ENCODE assay signal across 21 cellular contexts in the genomic region with DNA sequence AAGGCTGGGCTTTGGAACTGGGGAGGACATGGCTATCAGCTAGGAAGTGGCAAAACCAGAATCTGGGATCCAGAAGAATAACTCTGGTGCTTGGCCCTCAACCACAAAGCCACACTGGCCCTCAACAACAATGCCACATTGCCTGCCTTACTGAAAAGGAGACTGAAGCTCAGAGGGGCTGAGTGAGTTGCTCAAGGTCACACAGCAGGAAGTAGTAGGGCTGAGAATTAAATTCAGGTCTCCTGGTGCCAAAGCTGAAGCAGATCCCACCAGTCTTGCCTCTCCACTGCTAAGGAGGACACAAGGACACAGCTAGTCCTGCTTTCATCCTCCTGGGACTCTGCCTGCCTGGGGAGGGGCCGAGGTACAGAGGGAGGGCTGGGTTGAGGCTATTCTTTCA. TPM values are rescaled to one million over a fixed set of nuclear protein-coding genes. Genes with fewer than 3 reads are reported as not detected.
DNase-seq lines count a peak whose midpoint lies in the region; ATAC-seq, FAIRE-seq and TF ChIP-seq lines count a peak whose summit lies in the region.
"Had no signal": no experiment of that assay in that cellular context is flagged by ENCODE, and none has a peak within 500 bp of the region (broad histone marks: within the 10 kb centered on the region; RNA-seq: fewer than 3 reads in every experiment).

No MANE protein-coding gene starts in this region.

- peak overlapping the region; percentile 23 for H4K91ac ChIP-seq in H1 (replicated peaks; ENCODE audit: insufficient read length, low read length)
- no peak overlapping the region for H4K91ac ChIP-seq in neuronal stem cell (ENCODE audit: low read depth, low read length, poor library complexity)

- H2AFZ ChIP-seq in K562 (ENCODE audit: low read depth, low read length) (no peak overlapping the region), H1 (ENCODE audit: low read length) (no peak overlapping the region), neuronal stem cell (ENCODE audit: low read length) (no peak overlapping the region), Karpas-422 (ENCODE audit: low read length) (no peak overlapping the region)

- H3K4me3 ChIP-seq in cardiac muscle cell (no peak overlapping the region), right atrium auricular region (no peak overlapping the region), K562 (no peak overlapping the region), H1 (ENCODE audit: extremely low read depth in 1 of 4, insufficient read depth in 2 of 4, low read depth in 3 of 4, low read length in 4 of 4) (no peak overlapping the region), neuronal stem cell (ENCODE audit: low read length in 2 of 2) (no peak overlapping the region), Karpas-422 (ENCODE audit: low read length) (no peak overlapping the region)
- H3K4me3 ChIP-seq: GM23338, HAP-1 had no signal

- in situ Hi-C loops in K562 (cut with MboI): no loop called here

- POLR2A ChIA-PET in K562 (lab: Yijun Ruan, JAX): interaction anchor here (0.6 to 1.7 kb wide), 4 partner anchors 9 to 1554 kb away, joined by 3 to 4 read pairs (median 4); no protein-coding TSS in a partner anchor
- POLR2A ChIA-PET in H1 (lab: Charles Lee; ENCODE audit: partially characterized antibody): interaction anchor here (1.0 to 2.4 kb wide), 4 partner anchors 10 to 113 kb away, joined by 3 to 8 read pairs (median 4); no protein-coding TSS in a partner anchor

- H3K9ac ChIP-seq in K562 (ENCODE audit: insufficient read depth in 1 of 2, low read depth in 2 of 2, low read length in 2 of 2) (no peak overlapping the region), H1 (replicated peaks in 1 of 4; ENCODE audit: extremely low read depth in 1 of 4, low read depth in 3 of 4, low read length in 3 of 4) (no peak overlapping the region), neuronal stem cell (ENCODE audit: low read depth, low read length, poor library complexity) (no peak overlapping the region), Karpas-422 (ENCODE audit: low read length) (no peak overlapping the region)

- H3K18ac ChIP-seq in H1 (ENCODE audit: extremely low read depth, low read length): no peak overlapping the region
- no peak overlapping the region for H3K18ac ChIP-seq in neuronal stem cell (ENCODE audit: low read length)

- TF ChIP-seq RAD21 in K562 (CRISPR knock-in tag; conservative IDR thresholded peaks at IDR 0.05 in 1 of 2, IDR thresholded peaks at IDR 0.05 in 1 of 2): no peak
- no peak for TF ChIP-seq RAD21 in H1 (IDR thresholded peaks at IDR 0.05 in 1 of 2, conservative IDR thresholded peaks at IDR 0.05 in 1 of 2; ENCODE audit: low read depth in 2 of 2, low read length in 2 of 2)

- H4K8ac ChIP-seq in H1 (ENCODE audit: extremely low read depth, insufficient read depth, low read length) (no peak overlapping the region), neuronal stem cell (ENCODE audit: low read depth, low read length) (no peak overlapping the region)

- no peak for TF ChIP-seq CTCF in cardiac muscle cell (IDR thresholded peaks at IDR 0.05; ENCODE audit: low read depth, low read length)
- TF ChIP-seq CTCF in right atrium auricular region (IDR thresholded peaks at IDR 0.05): no peak
- no peak for TF ChIP-seq CTCF in K562 (IDR thresholded peaks at IDR 0.05 in 2 of 3, conservative IDR thresholded peaks at IDR 0.05 in 1 of 3; ENCODE audit: insufficient read depth in 2 of 3, low read depth in 1 of 3, low read length in 3 of 3)
- TF ChIP-seq CTCF in H1 (IDR thresholded peaks at IDR 0.05; ENCODE audit: control extremely low read depth in 1 of 3, insufficient read depth in 1 of 3, low read depth in 1 of 3, low read length in 3 of 3): no peak

- H4K20me1 ChIP-seq in K562 (replicated peaks; ENCODE audit: control insufficient read depth, insufficient read depth, low read length): no peaks in the 10 kb centered on the region
- no peaks in the 10 kb centered on the region for H4K20me1 ChIP-seq in H1 (replicated peaks in 1 of 2; ENCODE audit: control insufficient read depth in 1 of 2, insufficient read depth in 2 of 2, low read length in 2 of 2)
- no peaks in the 10 kb centered on the region for H4K20me1 ChIP-seq in Karpas-422 (ENCODE audit: insufficient read depth, low read depth, low read length)

- no peak overlapping the region; the same call in 1 of the 2 replicates for H2BK12ac ChIP-seq in H1 (ENCODE audit: low read depth, low read length)
- no peak overlapping the region for H2BK12ac ChIP-seq in neuronal stem cell (ENCODE audit: low read length)

- H3K9me3 ChIP-seq in cardiac muscle cell (ENCODE audit: low read depth) (no peaks in the 10 kb centered on the region), right atrium auricular region (no peaks in the 10 kb centered on the region), K562 (replicated peaks; ENCODE audit: control insufficient read depth, insufficient read depth, low read depth, low read length) (no peaks in the 10 kb centered on the region), H1 (ENCODE audit: insufficient read depth in 2 of 2, low read depth in 1 of 2, low read length in 1 of 2) (no peaks in the 10 kb centered on the region), neuronal stem cell (replicated peaks in 1 of 2; ENCODE audit: control insufficient read depth in 2 of 2, insufficient read depth in 1 of 2, low read depth in 1 of 2, low read length in 2 of 2) (no peaks in the 10 kb centered on the region), Karpas-422 (ENCODE audit: low read length) (no peaks in the 10 kb centered on the region)
- H3K9me3 ChIP-seq: HAP-1 had no signal

- H3K27ac ChIP-seq in cardiac muscle cell: peak overlapping the region; percentile 64
- H3K27ac ChIP-seq in right atrium auricular region: no peak overlapping the region
- H3K27ac ChIP-seq in K562 (ENCODE audit: extremely low read depth, low read depth, low read length): no peak overlapping the region
- no peak overlapping the region for H3K27ac ChIP-seq in H1 (ENCODE audit: low read depth, low read length)
- no peak overlapping the region for H3K27ac ChIP-seq in neuronal stem cell (replicated peaks; ENCODE audit: low read length)
- H3K27ac ChIP-seq in Karpas-422 (ENCODE audit: low read length): no peak overlapping the region

- peak overlapping the region; percentile 75; the same call in 1 of the 2 replicates for H2AK5ac ChIP-seq in H1 (ENCODE audit: low read depth, low read length)
- H2AK5ac ChIP-seq in neuronal stem cell (ENCODE audit: low read depth, low read length): peak overlapping the region; percentile 6

- no peak overlapping the region for H4K5ac ChIP-seq in H1 (ENCODE audit: insufficient read length, low read depth, low read length)

- WGBS in K562 (ENCODE audit: insufficient coverage, low coverage, missing lambda C conversion rate): 5% methylated on average over 1 of the region's 1 CpG
- WGBS in H1 (ENCODE audit: extremely low coverage in 1 of 2, insufficient coverage in 1 of 2, insufficient read length in 1 of 2, insufficient replicate concordance in 2 of 2, low coverage in 1 of 2, low lambda C conversion rate in 2 of 2, missing lambda C conversion rate in 1 of 2), 2 experiments: 93% methylated on average over 1 of the region's 1 CpG; no CpG with 5 or more reads in 1 of the 2 experiments
- WGBS in neuronal stem cell (ENCODE audit: extremely low coverage in 2 of 2, insufficient read length in 2 of 2, insufficient replicate concordance in 1 of 2), 2 donors: no CpG with 5 or more reads among the region's 1 CpG

- FAIRE-seq in K562 (lab: Jason Lieb, UNC) (no peak), H1 (lab: Jason Lieb, UNC) (no peak), GM19239 (lab: Jason Lieb, UNC) (no peak)
- FAIRE-seq: G401.6, GM12892, H54 had no signal

- no peak for DNase-seq in cardiac muscle cell (ENCODE audit: low read depth in 1 of 2, low spot score in 1 of 2)
- DNase-seq in right atrium auricular region (ENCODE audit: low spot score): no peak
- no peak for DNase-seq in K562 (ENCODE audit: extremely low read depth in 1 of 4, low spot score in 3 of 4)
- DNase-seq in H1 (ENCODE audit: low read depth in 1 of 2, low spot score in 2 of 2): no peak
- no peak for DNase-seq in neuronal stem cell (ENCODE audit: low spot score)
- no peak for DNase-seq in GM19239 (ENCODE audit: insufficient read length, low spot score)
- no peak for DNase-seq in Karpas-422
- DNase-seq in NCI-H526 treated with DMSO at 0.1 percent for 48 hours (lab: John Stamatoyannopoulos, UW): no peak
- DNase-seq: C1 segment of cervical spinal cord; Calu3; CD4-positive, alpha-beta memory T cell; COR-L47; DMS153; DND-41 had no signal

- intact Hi-C loops in K562 (cut with micrococcal nuclease): no loop called here

- H2BK20ac ChIP-seq in H1 (ENCODE audit: low read length): peak overlapping the region; percentile 3; the same call in 1 of the 2 replicates

- CTCF ChIA-PET in K562 (lab: Yijun Ruan, JAX; ENCODE audit: low intra/inter-chr PET ratio): no interaction called here
- CTCF ChIA-PET in H1 (lab: Charles Lee; ENCODE audit: partially characterized antibody): interaction anchor here (0.8 to 3.7 kb wide), 26 partner anchors 10 to 114 kb away, joined by 3 to 37 read pairs (median 5); a partner anchor contains a TSS

- H3K23me2 ChIP-seq in H1 (ENCODE audit: low read depth, low read length): no peaks in the 10 kb centered on the region

- no peaks in the 10 kb centered on the region for H3K9me1 ChIP-seq in K562 (ENCODE audit: control insufficient read depth, insufficient read depth, low read length)

- no peak overlapping the region for H2BK120ac ChIP-seq in H1 (replicated peaks; ENCODE audit: low read depth, low read length)
- H2BK120ac ChIP-seq in neuronal stem cell (ENCODE audit: low read depth, low read length): no peak overlapping the region

- H3K79me2 ChIP-seq in K562 (ENCODE audit: control insufficient read depth, insufficient read depth, low read length) (no peaks in the 10 kb centered on the region), H1 (ENCODE audit: control insufficient read depth in 1 of 2, insufficient read depth in 2 of 2, low read length in 2 of 2) (no peaks in the 10 kb centered on the region), Karpas-422 (ENCODE audit: low read length) (no peaks in the 10 kb centered on the region)

- peaks cover 17% of the 10 kb centered on the region for H3K4me1 ChIP-seq in cardiac muscle cell (ENCODE audit: low read depth)
- H3K4me1 ChIP-seq in right atrium auricular region: peaks cover 0 to 8% of the 10 kb centered on the region in 2 donors
- no peaks in the 10 kb centered on the region for H3K4me1 ChIP-seq in K562 (replicated peaks in 1 of 2; ENCODE audit: control insufficient read depth in 2 of 2, insufficient read depth in 2 of 2, low read length in 2 of 2)
- peaks cover 6 to 22% (median 9%) of the 10 kb centered on the region in 4 experiments for H3K4me1 ChIP-seq in H1 (replicated peaks in 1 of 4; ENCODE audit: control insufficient read depth in 3 of 4, insufficient read depth in 4 of 4, low read length in 3 of 4)
- no peaks in the 10 kb centered on the region for H3K4me1 ChIP-seq in neuronal stem cell (ENCODE audit: control insufficient read depth in 2 of 2, insufficient read depth in 1 of 2, low read depth in 1 of 2, low read length in 2 of 2)
- peaks cover 30% of the 10 kb centered on the region for H3K4me1 ChIP-seq in Karpas-422 (ENCODE audit: low read length)
- H3K4me1 ChIP-seq: HAP-1 had no signal

- H2BK5ac ChIP-seq in H1 (ENCODE audit: low read depth, low read length) (no peak overlapping the region), neuronal stem cell (ENCODE audit: low read length) (no peak overlapping the region)

- no peak for ATAC-seq in K562

- no peaks in the 10 kb centered on the region for H3K9me2 ChIP-seq in Karpas-422 (replicated peaks; ENCODE audit: insufficient read depth, low read length)

- H3K79me1 ChIP-seq in H1 (ENCODE audit: low read depth, low read length) (no peaks in the 10 kb centered on the region), neuronal stem cell (ENCODE audit: low read depth, low read length) (no peaks in the 10 kb centered on the region)

- H3K4me2 ChIP-seq in K562 (ENCODE audit: insufficient read depth, low read length) (no peak overlapping the region), H1 (ENCODE audit: insufficient read depth in 1 of 2, low read depth in 2 of 2, low read length in 2 of 2) (no peak overlapping the region), neuronal stem cell (ENCODE audit: insufficient read depth, low read length, poor library complexity, severe bottlenecking) (no peak overlapping the region), Karpas-422 (ENCODE audit: low read depth, low read length, poor library complexity, severe bottlenecking) (no peak overlapping the region)
- H3K4me2 ChIP-seq: GM23338 had no signal

- TF ChIP-seq POLR2A in K562 (conservative IDR thresholded peaks at IDR 0.05) (no peak), H1 (IDR thresholded peaks at IDR 0.05; ENCODE audit: control extremely low read depth in 1 of 2, low read depth in 2 of 2, low read length in 2 of 2) (no peak)

- H3K14ac ChIP-seq in H1 (ENCODE audit: insufficient read length) (no peak overlapping the region), neuronal stem cell (ENCODE audit: low read length) (no peak overlapping the region)

- no peak overlapping the region for H3K56ac ChIP-seq in H1 (replicated peaks; ENCODE audit: insufficient read length, low read depth, low read length)

- BruUV-seq in K562 (replicated peaks; lab: Mats Ljungman, UMichigan): no TSS peak

- H3K27me3 ChIP-seq in cardiac muscle cell (no peaks in the 10 kb centered on the region), right atrium auricular region (no peaks in the 10 kb centered on the region), K562 (ENCODE audit: control insufficient read depth in 2 of 2, insufficient read depth in 2 of 2, low read length in 2 of 2) (peaks cover 28 to 53% of the 10 kb centered on the region in 2 experiments; a peak in 4 of 5 replicates), H1 (replicated peaks in 1 of 4; ENCODE audit: control insufficient read depth in 3 of 4, extremely low read depth in 1 of 4, insufficient read depth in 3 of 4, low read length in 3 of 4) (peaks cover 0 to 3% (median 0%) of the 10 kb centered on the region in 4 experiments; a peak in 2 of 7 replicates), neuronal stem cell (ENCODE audit: control insufficient read depth in 3 of 3, insufficient read depth in 3 of 3, low read depth in 1 of 3, low read length in 3 of 3) (peaks cover 0 to 6% (median 0%) of the 10 kb centered on the region in 3 experiments), Karpas-422 (ENCODE audit: low read length) (peaks cover 2% of the 10 kb centered on the region; the same call in 1 of the 2 replicates)

- H3K23ac ChIP-seq in H1 (ENCODE audit: insufficient read length): peak overlapping the region; percentile 93
- H3K23ac ChIP-seq in neuronal stem cell (ENCODE audit: low read depth, low read length, poor library complexity): no peak overlapping the region

- H3K4ac ChIP-seq in H1 (replicated peaks; ENCODE audit: insufficient read length, low read depth, low read length) (no peak overlapping the region), neuronal stem cell (ENCODE audit: low read length) (no peak overlapping the region)

- H3K36me3 ChIP-seq in cardiac muscle cell (no peaks in the 10 kb centered on the region), right atrium auricular region (no peaks in the 10 kb centered on the region), K562 (ENCODE audit: control insufficient read depth, insufficient read depth, low read length) (no peaks in the 10 kb centered on the region), H1 (ENCODE audit: control insufficient read depth in 2 of 4, insufficient read depth in 4 of 4, low read length in 3 of 4) (no peaks in the 10 kb centered on the region), neuronal stem cell (replicated peaks in 1 of 2; ENCODE audit: control insufficient read depth in 2 of 2, insufficient read depth in 2 of 2, low read length in 2 of 2) (no peaks in the 10 kb centered on the region), Karpas-422 (ENCODE audit: insufficient read depth, low read length) (no peaks in the 10 kb centered on the region)
- H3K36me3 ChIP-seq: HAP-1 had no signal

- no peak for TF ChIP-seq EP300 in K562 (IDR thresholded peaks at IDR 0.05; ENCODE audit: low read length)
- no peak for TF ChIP-seq EP300 in H1 (IDR thresholded peaks at IDR 0.05; ENCODE audit: borderline replicate concordance in 1 of 2, low read depth in 2 of 2, low read length in 2 of 2)

- H2BK15ac ChIP-seq in H1 (ENCODE audit: low read length) (no peak overlapping the region), neuronal stem cell (ENCODE audit: low read length) (no peak overlapping the region)

RNA-seq across cellular contexts. Expression of a gene that starts 29.4 kb away (rescaled TPM):
- total RNA-seq in cardiac muscle cell (2.4 and 7.6 TPM in 2 replicates), right atrium auricular region (under 1 TPM; 0.43 to 0.70 TPM), K562 (2014; rRNA removed) (not detected in 2 replicates), K562 (2014; rRNA removed; fragmentation: Illumina TruSeq; extraction: Trizol) (not detected in 2 replicates), K562 (2015; rRNA removed; fragmentation: Illumina TruSeq; extraction: Trizol) (not detected in 2 replicates), K562 (2021) (not detected in 2 replicates)
- polyA plus RNA-seq in cardiac muscle cell (0.71 and 4.8 TPM in 2 replicates), K562 (2011; rRNA removed) (not detected in 2 replicates), K562 (2014; fragmentation: Illumina TruSeq; extraction: Trizol) (not detected in 2 replicates), K562 (2014; fragmentation: Nextera tagmentation; extraction: Ambion mirVana) (not detected), K562 (2014; rRNA removed) (not detected in 2 replicates), H1 (2011; rRNA removed) (0.76 and 0.85 TPM in 2 replicates)
- not detected in 2 replicates for total RNA-seq in K562 (2011; cell fraction: chromatin; rRNA removed; ENCODE audit: low replicate concordance)
- total RNA-seq in K562 (2011; cell fraction: nucleolus; rRNA removed): not detected in 2 replicates
- not detected in 2 replicates for total RNA-seq in K562 (2011; cell fraction: nucleoplasm; rRNA removed)
- not detected in 2 replicates for polyA plus RNA-seq in K562 (2011; cell fraction: cytosol; rRNA removed)
- not detected in 2 replicates for polyA plus RNA-seq in K562 (2011; cell fraction: nucleus; rRNA removed)
- polyA plus RNA-seq in K562 (2012): not detected in 2 replicates
- not detected in 2 replicates for polyA minus RNA-seq in K562 (2011; rRNA and poly(A)+ RNA removed)
- not detected in 2 replicates for polyA minus RNA-seq in K562 (2011; cell fraction: cytosol; rRNA and poly(A)+ RNA removed)
- not detected in 2 replicates for polyA minus RNA-seq in K562 (2011; cell fraction: nucleus; rRNA and poly(A)+ RNA removed)
- total RNA-seq in H1 (2021; fragmentation: NEBNext Ultra II Directional; extraction: Animal tissue kit (Norgen Biotek cat#: 25700)): 1.2 and 1.3 TPM in 2 replicates
- 1.1 TPM for polyA plus RNA-seq in H1 (2011; cell fraction: cytosol; rRNA removed)
- polyA plus RNA-seq in H1 (2011; cell fraction: nucleus; rRNA removed): 3.4 TPM
- polyA plus RNA-seq in H1 (2012, experiment 1 of 2): 0.66 to 0.97 TPM (median 0.83 TPM) in 4 replicates
- 0.45 TPM for polyA plus RNA-seq in H1 (2012, experiment 2 of 2)
- polyA plus RNA-seq in H1 (2013, experiment 1 of 2): 0.55 TPM
- polyA plus RNA-seq in H1 (2013, experiment 2 of 2): 0.53 TPM
- polyA minus RNA-seq in H1 (2011; rRNA and poly(A)+ RNA removed): 0.61 and 0.66 TPM in 2 replicates
- 0.15 TPM for polyA minus RNA-seq in H1 (2011; cell fraction: cytosol; rRNA and poly(A)+ RNA removed)
- 1.00 TPM for polyA minus RNA-seq in H1 (2011; cell fraction: nucleus; rRNA and poly(A)+ RNA removed)
- 0.25 TPM for polyA plus RNA-seq in neuronal stem cell (2013, experiment 1 of 2)
- polyA plus RNA-seq in neuronal stem cell (2013, experiment 2 of 2): 0.28 TPM
- total RNA-seq in Karpas-422 (2014; rRNA removed; shearing (Covaris generic); ENCODE audit: low replicate concordance): 0.04 and 0.15 TPM in 2 replicates
- total RNA-seq: A172; Calu3; CD4-positive, alpha-beta memory T cell had no signal
- polyA plus RNA-seq: BJ had no signal
